ENCODE assay signal across 1 cellular context in genomic region chr17:19933633-19934032, GRCh38.
TF ChIP-seq lines count a peak whose summit lies in the region.

No MANE protein-coding gene starts in this region.

TF ChIP-seq in SK-N-SH treated with all-trans-retinoic acid at 6 μM for 48 hours, 23 proteins besides CTCF, POLR2A, EP300 and RAD21 (continued from another document):
- TF ChIP-seq TSHZ2 (CRISPR knock-in tag; IDR thresholded peaks at IDR 0.05) (no peak), CREB5 (CRISPR knock-in tag; IDR thresholded peaks at IDR 0.05; ENCODE audit: low read depth) (no peak), POU6F1 (CRISPR knock-in tag; IDR thresholded peaks at IDR 0.05; ENCODE audit: borderline replicate concordance, low read depth) (no peak), CSDC2 (CRISPR knock-in tag; IDR thresholded peaks at IDR 0.05) (no peak), OSR1 (CRISPR knock-in tag; IDR thresholded peaks at IDR 0.05) (no peak), ARNTL (CRISPR knock-in tag; IDR thresholded peaks at IDR 0.05; ENCODE audit: borderline replicate concordance, low read depth) (no peak), BACH2 (CRISPR knock-in tag; IDR thresholded peaks at IDR 0.05; ENCODE audit: borderline replicate concordance) (no peak), ZNF565 (CRISPR knock-in tag; conservative IDR thresholded peaks at IDR 0.05; ENCODE audit: low read depth) (no peak)
